18 cellular contexts compared by ENCODE assay signal in genomic region chr1:160806784-160807183, GRCh38. TPM values are rescaled to one million over a fixed set of nuclear protein-coding genes. Genes with fewer than 3 reads are reported as not detected.
"Had no signal": no experiment of that assay in that cellular context is flagged by ENCODE, and none has a peak within 500 bp of the region (broad histone marks: within the 10 kb centered on the region; RNA-seq: fewer than 3 reads in every experiment).

No MANE protein-coding gene starts in this region.

- H3K27ac Mint-ChIP-seq: activated CD4-positive, alpha-beta T cell treated with anti-CD3 and anti-CD28 coated beads, Interleukin-2, amount 10 ng/mL, durations not matched to agents 24 days and 14 days; activated CD8-positive, alpha-beta memory T cell treated with anti-CD3 and anti-CD28 coated beads, Interleukin-2, amount 10 ng/mL, durations not matched to agents 7 days and 5 days; activated naive CD8-positive, alpha-beta T cell treated with anti-CD3 and anti-CD28 coated beads, Interleukin-2, amount 10 ng/mL, durations not matched to agents 7 days and 5 days; activated T-helper 1 cell treated with anti-CD3 and anti-CD28 coated beads, Interleukin-12 subunit alpha, Interleukin-12 subunit beta, Interleukin-2, Interleukin-4 antibody, amounts not matched to agents 30 ng/mL and 10 ng/mL and 1 ng/mL, durations not matched to agents 14 hours and 24 hours and 36 hours had no signal

- H3K4me3 Mint-ChIP-seq: activated CD4-positive, alpha-beta T cell treated with anti-CD3 and anti-CD28 coated beads, Interleukin-2, amount 10 ng/mL, durations not matched to agents 24 days and 14 days; activated CD8-positive, alpha-beta memory T cell treated with anti-CD3 and anti-CD28 coated beads, Interleukin-2, amount 10 ng/mL, durations not matched to agents 7 days and 5 days; activated naive CD8-positive, alpha-beta T cell treated with anti-CD3 and anti-CD28 coated beads, Interleukin-2, amount 10 ng/mL, durations not matched to agents 7 days and 5 days; activated T-helper 1 cell treated with anti-CD3 and anti-CD28 coated beads, Interleukin-12 subunit alpha, Interleukin-12 subunit beta, Interleukin-2, Interleukin-4 antibody, amounts not matched to agents 30 ng/mL and 10 ng/mL and 1 ng/mL, durations not matched to agents 14 hours and 24 hours and 36 hours had no signal

- H3K27ac ChIP-seq: ascending aorta, dorsolateral prefrontal cortex, esophagus muscularis mucosa, lower lobe of right lung, right atrium auricular region, skin epidermis, transverse colon, WERI-Rb-1 had no signal

- H3K27me3 ChIP-seq: ascending aorta, right atrium auricular region, transverse colon had no signal

- H3K4me1 ChIP-seq: ascending aorta, esophagus muscularis mucosa, lower lobe of right lung, right atrium auricular region, transverse colon had no signal

- ATAC-seq: lower lobe of right lung had no signal

- H3K36me3 ChIP-seq: ascending aorta, esophagus muscularis mucosa, lower lobe of right lung, right atrium auricular region, transverse colon, WERI-Rb-1 had no signal

- H3K4me3 ChIP-seq: ascending aorta, dorsolateral prefrontal cortex, esophagus muscularis mucosa, lower lobe of right lung, right atrium auricular region, skin epidermis, transverse colon had no signal

- H3K27me3 Mint-ChIP-seq: activated naive CD8-positive, alpha-beta T cell treated with anti-CD3 and anti-CD28 coated beads, Interleukin-2, amount 10 ng/mL, durations not matched to agents 7 days and 5 days had no signal

- DNase-seq: activated CD4-positive, alpha-beta T cell treated with anti-CD3 and anti-CD28 coated beads, Interleukin-2, amount 10 ng/mL, durations not matched to agents 24 days and 14 days; activated CD8-positive, alpha-beta memory T cell treated with anti-CD3 and anti-CD28 coated beads, Interleukin-2, amount 10 ng/mL, durations not matched to agents 7 days and 5 days; activated naive CD8-positive, alpha-beta T cell treated with anti-CD3 and anti-CD28 coated beads, Interleukin-2, amount 10 ng/mL, durations not matched to agents 7 days and 5 days; dorsolateral prefrontal cortex; hypothalamus; lower lobe of right lung; midbrain; posterior cingulate gyrus; stimulated activated CD4-positive, alpha-beta T cell treated with anti-CD3 and anti-CD28 coated beads, Interleukin-4, amount 100 ng/mL, for 4 hours; substantia nigra; transverse colon; WERI-Rb-1 had no signal

RNA-seq across cellular contexts. Expression of gene LY9, which starts 10.8 kb away (rescaled TPM):
- total RNA-seq: fibroblast of villous mesenchyme had no signal

RNA-seq across cellular contexts. Expression of gene CD244, which starts 55.9 kb away (rescaled TPM):
- total RNA-seq: activated CD4-positive, alpha-beta T cell treated with anti-CD3 and anti-CD28 coated beads, Interleukin-2, amount 10 ng/mL, durations not matched to agents 24 days and 14 days; ascending aorta; fibroblast of villous mesenchyme had no signal
